In the genomic region with DNA sequence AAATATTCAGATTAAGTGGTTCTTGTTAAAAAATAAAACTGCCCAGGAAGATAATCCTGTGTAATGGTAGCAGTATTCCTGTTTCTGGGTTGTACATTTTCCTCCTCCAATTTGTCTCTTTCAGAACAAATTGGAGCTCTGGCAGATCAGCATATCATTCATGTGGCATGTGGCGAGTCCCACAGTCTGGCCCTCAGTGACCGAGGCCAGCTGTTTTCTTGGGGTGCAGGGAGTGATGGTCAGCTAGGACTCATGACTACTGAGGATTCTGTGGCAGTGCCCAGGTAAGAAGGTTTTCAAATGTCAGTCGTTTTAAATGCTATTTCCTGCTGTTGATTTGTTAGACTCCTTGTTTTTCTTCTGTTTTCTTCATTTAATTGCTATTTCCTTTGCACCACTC, we compare ENCODE assay signal across 23 cellular contexts.
"Had no signal": no experiment of that assay in that cellular context is flagged by ENCODE, and none has a peak within 500 bp of the region (broad histone marks: within the 10 kb centered on the region; RNA-seq: fewer than 3 reads in every experiment).

No MANE protein-coding gene starts in this region.

- H2AFZ ChIP-seq: parathyroid adenoma had no signal

- H3K4me3 ChIP-seq: coronary artery, left lung, lung, stomach, suprapubic skin, tibial nerve had no signal

- DNase-seq: activated B cell treated with CpG ODN at 0.5 μM for 24 hours; activated CD4-positive, alpha-beta T cell treated with anti-CD3 and anti-CD28 coated beads for 36 hours; activated CD4-positive, alpha-beta T cell treated with anti-CD3 and anti-CD28 coated beads, Interleukin-2, amount 50 U/mL, for 4 hours; activated CD8-positive, alpha-beta memory T cell treated with anti-CD3 and anti-CD28 coated beads for 24 hours; activated CD8-positive, alpha-beta memory T cell treated with anti-CD3 and anti-CD28 coated beads, Interleukin-2, amount 50 U/mL, for 48 hours; activated naive CD4-positive, alpha-beta T cell; activated T-cell treated with anti-CD3 and anti-CD28 coated beads, Interleukin-2, amount 50 U/mL, for 4 hours; cerebellar nuclear complex; foreskin fibroblast; left lung; right cardiac atrium; stimulated activated CD4-positive, alpha-beta T cell treated with anti-CD3 and anti-CD28 coated beads, Interleukin-1b, Interleukin-23, amount 100 ng/mL, for 48 hours; stomach; T1000 had no signal

- H3K27me3 Mint-ChIP-seq: activated B cell treated with CpG ODN at 0.5 μM for 24 hours; activated CD4-positive, alpha-beta T cell treated with anti-CD3 and anti-CD28 coated beads for 36 hours had no signal

- H3K27me3 ChIP-seq: left lung, neutrophil, stomach, suprapubic skin, tibial nerve had no signal

- H3K4me1 Mint-ChIP-seq: activated B cell treated with CpG ODN at 0.5 μM for 24 hours had no signal

- H3K27ac Mint-ChIP-seq: activated B cell treated with CpG ODN at 0.5 μM for 24 hours; activated T-helper 2 cell treated with anti-CD3 and anti-CD28 coated beads, Interferon-gamma antibody, Interleukin-2, Interleukin-4, amounts not matched to agents 10 μg/mL and 5 μg/mL and 100 μg/mL, durations not matched to agents 14 hours and 24 hours and 36 hours had no signal

- ATAC-seq: activated CD4-positive, alpha-beta T cell treated with anti-CD3 and anti-CD28 coated beads for 36 hours; activated T-cell treated with anti-CD3 and anti-CD28 coated beads, Interleukin-2, amount 50 U/mL, for 4 hours; left lung; right cardiac atrium had no signal

- H3K9ac ChIP-seq: parathyroid adenoma had no signal

- H3K79me2 ChIP-seq: parathyroid adenoma had no signal

- H3K9me3 ChIP-seq: left lung, neutrophil, stomach, suprapubic skin, tibial nerve had no signal

- H3K9me3 Mint-ChIP-seq: activated B cell treated with CpG ODN at 0.5 μM for 24 hours; activated T-cell treated with anti-CD3 and anti-CD28 coated beads, Interleukin-2, amount 50 U/mL, for 4 hours; activated T-helper 2 cell treated with anti-CD3 and anti-CD28 coated beads, Interferon-gamma antibody, Interleukin-2, Interleukin-4, amounts not matched to agents 10 μg/mL and 5 μg/mL and 100 μg/mL, durations not matched to agents 14 hours and 24 hours and 36 hours; nephron had no signal

- H3K27ac ChIP-seq: coronary artery, epithelial cell of prostate, left lung, neutrophil, parathyroid adenoma, stomach, suprapubic skin, tibial nerve had no signal

- H3K4me3 Mint-ChIP-seq: activated B cell treated with CpG ODN at 0.5 μM for 24 hours; activated CD4-positive, alpha-beta T cell treated with anti-CD3 and anti-CD28 coated beads for 36 hours; activated T-cell treated with anti-CD3 and anti-CD28 coated beads, Interleukin-2, amount 50 U/mL, for 4 hours; nephron had no signal

- H3K4me1 ChIP-seq: left lung, parathyroid adenoma, suprapubic skin had no signal
